ENCODE assay signal across 24 cellular contexts in the genomic region with DNA sequence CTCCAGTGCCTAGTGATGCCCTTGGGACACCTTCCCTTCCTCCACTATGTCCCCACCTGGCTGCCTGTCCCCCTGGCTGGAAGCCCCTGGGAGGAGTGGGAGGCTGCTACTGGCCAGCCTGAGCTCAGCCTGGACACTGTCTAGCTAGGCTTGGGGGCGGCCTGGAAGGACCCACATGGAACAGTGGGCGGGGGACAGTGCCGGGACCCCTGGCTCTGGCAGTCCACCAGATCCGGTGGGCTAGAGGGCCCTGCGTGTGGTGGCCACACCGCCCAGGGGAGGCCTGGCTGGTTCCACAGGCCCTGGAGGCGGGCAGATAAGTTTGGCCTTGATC.
"Had no signal": no experiment of that assay in that cellular context is flagged by ENCODE, and none has a peak within 500 bp of the region (broad histone marks: within the 10 kb centered on the region; RNA-seq: fewer than 3 reads in every experiment).

No MANE protein-coding gene starts in this region.

- ATAC-seq: activated naive CD8-positive, alpha-beta T cell treated with anti-CD3 and anti-CD28 coated beads, Interleukin-2, amount 50 U/mL, for 24 hours; gastrocnemius medialis; left lung; stimulated activated memory B cell treated with anti-CD40 and anti-IgM and Interleukin-4, amounts not matched to agents 10 μg/mL and 1 μg/mL and 100 μg/mL, for 72 hours had no signal

- H3K9me3 ChIP-seq: colonic mucosa, gastrocnemius medialis, heart left ventricle, left lung, neutrophil, pancreas, right lobe of liver, thoracic aorta had no signal

- H3K36me3 Mint-ChIP-seq: stimulated activated memory B cell treated with anti-CD40 and anti-IgM and Interleukin-4, amounts not matched to agents 10 μg/mL and 1 μg/mL and 100 μg/mL, for 72 hours; WTC11 had no signal

- H3K36me3 ChIP-seq: brain microvascular endothelial cell, colonic mucosa, gastrocnemius medialis, heart left ventricle, left lung, neutrophil, pancreas, right lobe of liver, thoracic aorta had no signal

- DNase-seq: activated CD4-positive, alpha-beta T cell treated with anti-CD3 and anti-CD28 coated beads for 4 hours; activated CD8-positive, alpha-beta T cell treated with anti-CD3 and anti-CD28 coated beads for 36 hours; activated naive CD4-positive, alpha-beta T cell treated with Interleukin-2 at 50 U/mL for 16 hours; activated naive CD8-positive, alpha-beta T cell treated with anti-CD3 and anti-CD28 coated beads, Interleukin-2, amount 50 U/mL, for 24 hours; activated T-cell treated with anti-CD3 and anti-CD28 coated beads, Interleukin-2, amount 50 U/mL, for 1 hour; anterior cingulate cortex; brain microvascular endothelial cell; central memory CD4-positive, alpha-beta T cell; colonic mucosa; gastrocnemius medialis; heart left ventricle; kidney; right lobe of liver; small intestine; stimulated activated CD4-positive, alpha-beta T cell treated with anti-CD3 and anti-CD28 coated beads, Interleukin-4, amount 100 ng/mL, for 24 hours; SW 1271; T-helper 2 cell had no signal

- H3K9me3 Mint-ChIP-seq: activated CD8-positive, alpha-beta T cell treated with anti-CD3 and anti-CD28 coated beads for 36 hours; activated naive CD8-positive, alpha-beta T cell treated with anti-CD3 and anti-CD28 coated beads, Interleukin-2, amount 50 U/mL, for 24 hours; activated T-helper 2 cell treated with anti-CD3 and anti-CD28 coated beads, Interferon-gamma antibody, Interleukin-2, Interleukin-4, amounts not matched to agents 10 μg/mL and 5 μg/mL and 100 μg/mL, durations not matched to agents 14 hours and 24 hours and 36 hours; stimulated activated memory B cell treated with anti-CD40 and anti-IgM and Interleukin-4, amounts not matched to agents 10 μg/mL and 1 μg/mL and 100 μg/mL, for 72 hours had no signal

- H3K4me3 ChIP-seq: colonic mucosa, left lung, pancreas, right lobe of liver had no signal

- H3K27ac Mint-ChIP-seq: activated CD8-positive, alpha-beta T cell treated with anti-CD3 and anti-CD28 coated beads for 36 hours; activated naive CD8-positive, alpha-beta T cell treated with anti-CD3 and anti-CD28 coated beads, Interleukin-2, amount 50 U/mL, for 24 hours; activated T-helper 2 cell treated with anti-CD3 and anti-CD28 coated beads, Interferon-gamma antibody, Interleukin-2, Interleukin-4, amounts not matched to agents 10 μg/mL and 5 μg/mL and 100 μg/mL, durations not matched to agents 14 hours and 24 hours and 36 hours; stimulated activated memory B cell treated with anti-CD40 and anti-IgM and Interleukin-4, amounts not matched to agents 10 μg/mL and 1 μg/mL and 100 μg/mL, for 72 hours; WTC11 had no signal

- H3K27ac ChIP-seq: brain microvascular endothelial cell, colonic mucosa, gastrocnemius medialis, heart left ventricle, left lung, neutrophil, pancreas, right lobe of liver, thoracic aorta had no signal

- H3K4me3 Mint-ChIP-seq: activated CD8-positive, alpha-beta T cell treated with anti-CD3 and anti-CD28 coated beads for 36 hours; activated naive CD8-positive, alpha-beta T cell treated with anti-CD3 and anti-CD28 coated beads, Interleukin-2, amount 50 U/mL, for 24 hours; stimulated activated memory B cell treated with anti-CD40 and anti-IgM and Interleukin-4, amounts not matched to agents 10 μg/mL and 1 μg/mL and 100 μg/mL, for 72 hours; WTC11 had no signal

- H3K27me3 ChIP-seq: gastrocnemius medialis, right lobe of liver had no signal

- H3K4me1 ChIP-seq: colonic mucosa, pancreas, right lobe of liver had no signal
